In genomic region chr3:112034436-112034835, GRCh38 we compare ENCODE assay signal across 1 cellular context.
TF ChIP-seq lines count a peak whose summit lies in the region.

Gene TMPRSS7 (plus strand): TSS chr3:112034736. CDS start chr3:112034846, 110 bp downstream.

TF ChIP-seq in GM23338, 12 proteins besides CTCF, POLR2A, EP300 and RAD21 (continued from another document):
- TF ChIP-seq REST (IDR thresholded peaks at IDR 0.05; ENCODE audit: unreplicated experiment) (no peak), EZH2 (IDR thresholded peaks at IDR 0.05; ENCODE audit: low read depth, unreplicated experiment) (no peak), EZH2phosphoT487 (IDR thresholded peaks at IDR 0.05; ENCODE audit: unreplicated experiment) (no peak), ZNF331 (CRISPR knock-in tag; IDR thresholded peaks at IDR 0.05; ENCODE audit: low read depth) (no peak), ZNF114 (CRISPR knock-in tag; IDR thresholded peaks at IDR 0.05) (no peak), POLR2AphosphoS5 (IDR thresholded peaks at IDR 0.05; ENCODE audit: low read depth) (no peak), ETS1 (IDR thresholded peaks at IDR 0.05) (no peak), ZNF462 (CRISPR knock-in tag; IDR thresholded peaks at IDR 0.05) (no peak)
